9 cellular contexts compared by ENCODE assay signal in genomic region chr5:38193015-38193581, GRCh38.
DNase-seq lines count a peak whose midpoint lies in the region; ATAC-seq, FAIRE-seq and TF ChIP-seq lines count a peak whose summit lies in the region.
"Had no signal": no experiment of that assay in that cellular context is flagged by ENCODE, and none has a peak within 500 bp of the region (broad histone marks: within the 10 kb centered on the region; RNA-seq: fewer than 3 reads in every experiment).

No MANE protein-coding gene starts in this region.

- no peak overlapping the region for H3K27ac ChIP-seq in HepG2 (ENCODE audit: extremely low read length, insufficient read depth, low read length)
- H3K27ac ChIP-seq: epithelial cell of prostate had no signal

- H3K9ac ChIP-seq in HepG2 (ENCODE audit: insufficient read depth, low read depth, low read length): no peak overlapping the region

- H3K79me2 ChIP-seq in HepG2 (ENCODE audit: insufficient read depth, low read length): no peaks in the 10 kb centered on the region

- H2AFZ ChIP-seq in HepG2 (ENCODE audit: low read length): no peak overlapping the region

- CTCF ChIA-PET in activated CD4-positive, alpha-beta T cell treated with anti-CD3 and anti-CD28 coated beads for 36 hours (lab: Charles Lee): interaction anchor here (0.6 to 3.9 kb wide), 17 partner anchors 9 to 1696 kb away, joined by 3 to 25 read pairs (median 4); no protein-coding TSS in a partner anchor
- CTCF ChIA-PET in HepG2 (lab: Yijun Ruan, JAX; ENCODE audit: low intra/inter-chr PET ratio, low total read pairs): interaction anchor here (0.8 to 2.1 kb wide), 5 partner anchors 133 to 780 kb away, joined by 3 to 11 read pairs (median 6); partner anchors contain the start of gene GDNF

- WGBS in HepG2 (ENCODE audit: low lambda C conversion rate): 31% methylated on average over 13 of the region's 13 CpGs

- H3K4me3 Mint-ChIP-seq in activated CD4-positive, alpha-beta T cell treated with anti-CD3 and anti-CD28 coated beads for 36 hours: no peak overlapping the region

- peaks cover 21% of the 10 kb centered on the region for H3K27me3 Mint-ChIP-seq in activated CD4-positive, alpha-beta T cell treated with anti-CD3 and anti-CD28 coated beads for 36 hours

- no TSS peak for BruUV-seq in HepG2 (replicated peaks; lab: Mats Ljungman, UMichigan)

- H3K4me1 ChIP-seq in HepG2 (ENCODE audit: insufficient read depth, low read length): peaks cover 54% of the 10 kb centered on the region

- no peak overlapping the region for H3K4me2 ChIP-seq in HepG2 (ENCODE audit: low read depth, low read length)

- peak; percentile 98 for TF ChIP-seq CTCF in choroid plexus epithelial cell (conservative IDR thresholded peaks at IDR 0.05; ENCODE audit: low read depth, low read length)
- peak; percentile 96 for TF ChIP-seq CTCF in HepG2 (CRISPR knock-in tag; IDR thresholded peaks at IDR 0.05)

- H3K4me1 Mint-ChIP-seq in activated CD4-positive, alpha-beta T cell treated with anti-CD3 and anti-CD28 coated beads for 36 hours: peaks cover 4% of the 10 kb centered on the region

- in situ Hi-C loops in HepG2 (cut with HindIII; ENCODE audit: extremely low pct_ligation_motif_present, low pct_unique_long_range_greater_than_20kb): loop anchor here (5.0 to 10.0 kb wide), 3 partner anchors 166 to 788 kb away; no protein-coding TSS in a partner anchor

- DNase-seq in GM04504 (ENCODE audit: low read depth) (peak; percentile 40), NCI-H510A (lab: John Stamatoyannopoulos, UW) (peak; percentile 49), choroid plexus epithelial cell (ENCODE audit: low read depth) (peak; percentile 76), HepG2 (ENCODE audit: low spot score) (peak; percentile 64)
- peak; percentile 78 for DNase-seq in activated CD4-positive, alpha-beta T cell treated with anti-CD3 and anti-CD28 coated beads for 36 hours
- peak; percentile 42 to 59 (median 42) for DNase-seq in stimulated activated CD4-positive, alpha-beta T cell treated with anti-CD3 and anti-CD28 coated beads, TNF-alpha, amount 100 ng/mL, for 24 hours (ENCODE audit: low read depth in 3 of 3)

- H3K4me3 ChIP-seq in choroid plexus epithelial cell (ENCODE audit: low read depth, low read length) (no peak overlapping the region), HepG2 (replicated peaks in 1 of 3; ENCODE audit: insufficient read depth in 1 of 3, low read depth in 2 of 3, low read length in 3 of 3) (no peak overlapping the region)

- peaks cover 8% of the 10 kb centered on the region; the same call in 1 of the 2 replicates for H3K9me3 ChIP-seq in HepG2 (ENCODE audit: low read length)

- H4K20me1 ChIP-seq in HepG2 (ENCODE audit: insufficient read depth, low read length): no peaks in the 10 kb centered on the region

- no peak overlapping the region for H3K27ac Mint-ChIP-seq in activated CD4-positive, alpha-beta T cell treated with anti-CD3 and anti-CD28 coated beads for 36 hours

- no peak for TF ChIP-seq POLR2A in HepG2 (IDR thresholded peaks at IDR 0.05; ENCODE audit: insufficient read depth in 1 of 2, low read depth in 2 of 2, low read length in 2 of 2)

- TF ChIP-seq EP300 in HepG2 (IDR thresholded peaks at IDR 0.05; ENCODE audit: low read depth in 2 of 2, low read length in 2 of 2): no peak
- no peak for TF ChIP-seq EP300 in HepG2 (CRISPR knock-in tag; IDR thresholded peaks at IDR 0.05; ENCODE audit: borderline replicate concordance)

- H3K36me3 Mint-ChIP-seq in activated CD4-positive, alpha-beta T cell treated with anti-CD3 and anti-CD28 coated beads for 36 hours (ENCODE audit: low read depth): no peaks in the 10 kb centered on the region

- no peaks in the 10 kb centered on the region for H3K36me3 ChIP-seq in HepG2 (replicated peaks in 1 of 2; ENCODE audit: control insufficient read depth in 1 of 2, insufficient read depth in 2 of 2, low read length in 2 of 2)

- peak; percentile 81 for ATAC-seq in HG03139 (IDR thresholded peaks at IDR 0.05; ENCODE audit: unreplicated experiment)
- ATAC-seq in activated CD4-positive, alpha-beta T cell treated with anti-CD3 and anti-CD28 coated beads for 36 hours: peak; percentile 77
- peak; percentile 71 for ATAC-seq in HepG2
- no peak for ATAC-seq in GM19035 (IDR thresholded peaks at IDR 0.05; ENCODE audit: unreplicated experiment)

- H3K9me3 Mint-ChIP-seq in activated CD4-positive, alpha-beta T cell treated with anti-CD3 and anti-CD28 coated beads for 36 hours (ENCODE audit: low read depth): no peaks in the 10 kb centered on the region

- intact Hi-C loops in activated CD4-positive, alpha-beta T cell treated with anti-CD3 and anti-CD28 coated beads for 36 hours (cut with DNase I, micrococcal nuclease): loop anchor here (1.0 to 5.0 kb wide), 3 partner anchors 356 to 781 kb away; no protein-coding TSS in a partner anchor
- intact Hi-C loops in HepG2 (cut with micrococcal nuclease; ENCODE audit: unreplicated experiment): loop anchor here (1.0 to 5.0 kb wide), 6 partner anchors 44 to 468 kb away; partner anchors contain the start of gene GDNF

- peak; percentile 96 for TF ChIP-seq RAD21 in HepG2 (CRISPR knock-in tag; IDR thresholded peaks at IDR 0.05)

- POLR2A ChIA-PET in activated CD4-positive, alpha-beta T cell treated with anti-CD3 and anti-CD28 coated beads for 36 hours (lab: Charles Lee): interaction anchor here (0.7 kb wide), 1 partner anchor 93 kb away, joined by 4 read pairs; no protein-coding TSS in a partner anchor
- POLR2A ChIA-PET in HepG2 (lab: Yijun Ruan, JAX): interaction anchor here (1.8 kb wide), 1 partner anchor 45 kb away, joined by 7 read pairs; no protein-coding TSS in a partner anchor

- FAIRE-seq in HepG2 (lab: Jason Lieb, UNC): peak; percentile 76

- 0 out of 5 replicates have a peak, but pooled peaks cover 0 to 12% of the 10 kb centered on the region in 2 experiments for H3K27me3 ChIP-seq in HepG2 (ENCODE audit: control insufficient read depth in 1 of 2, insufficient read depth in 2 of 2, low read length in 2 of 2)

TF ChIP-seq in HepG2, 621 proteins besides CTCF, POLR2A, EP300 and RAD21 (continues in another document):
- no peak for TF ChIP-seq ZKSCAN5 (CRISPR knock-in tag; IDR thresholded peaks at IDR 0.05)
- no peak for TF ChIP-seq DMAP1 (CRISPR knock-in tag; IDR thresholded peaks at IDR 0.05)
- no peak for TF ChIP-seq ZXDC (CRISPR knock-in tag; IDR thresholded peaks at IDR 0.05)
- TF ChIP-seq HMG20B (CRISPR knock-in tag; conservative IDR thresholded peaks at IDR 0.05): no peak
- no peak for TF ChIP-seq BORCS8-MEF2B (CRISPR knock-in tag; IDR thresholded peaks at IDR 0.05)
- no peak for TF ChIP-seq SMARCC2 (IDR thresholded peaks at IDR 0.05)
- TF ChIP-seq CREBL2 (CRISPR knock-in tag; IDR thresholded peaks at IDR 0.05; ENCODE audit: borderline replicate concordance): no peak
- no peak for TF ChIP-seq ZBTB1 (CRISPR knock-in tag; IDR thresholded peaks at IDR 0.05; ENCODE audit: borderline replicate concordance)
- peak; percentile 69 for TF ChIP-seq TEAD3 (CRISPR knock-in tag; optimal IDR thresholded peaks at IDR 0.05; ENCODE audit: borderline replicate concordance)
- no peak for TF ChIP-seq NCOA1 (CRISPR knock-in tag; IDR thresholded peaks at IDR 0.05)
- no peak for TF ChIP-seq ZEB1 (IDR thresholded peaks at IDR 0.05; ENCODE audit: insufficient replicate concordance, low read depth)
- TF ChIP-seq HOXA9 (CRISPR knock-in tag; IDR thresholded peaks at IDR 0.05; ENCODE audit: borderline replicate concordance): no peak
- no peak for TF ChIP-seq DDIT3 (CRISPR knock-in tag; IDR thresholded peaks at IDR 0.05)
- TF ChIP-seq ZNF260 (CRISPR knock-in tag; IDR thresholded peaks at IDR 0.05; ENCODE audit: borderline replicate concordance, low read depth): no peak
- no peak for TF ChIP-seq PCBP2 (optimal IDR thresholded peaks at IDR 0.05; ENCODE audit: low read depth, low read length, poor library complexity, severe bottlenecking)
- TF ChIP-seq KAT8 (CRISPR knock-in tag; IDR thresholded peaks at IDR 0.05): no peak
- no peak for TF ChIP-seq ZBTB20 (CRISPR knock-in tag; IDR thresholded peaks at IDR 0.05; ENCODE audit: borderline replicate concordance, low read depth)
